In the genomic region with DNA sequence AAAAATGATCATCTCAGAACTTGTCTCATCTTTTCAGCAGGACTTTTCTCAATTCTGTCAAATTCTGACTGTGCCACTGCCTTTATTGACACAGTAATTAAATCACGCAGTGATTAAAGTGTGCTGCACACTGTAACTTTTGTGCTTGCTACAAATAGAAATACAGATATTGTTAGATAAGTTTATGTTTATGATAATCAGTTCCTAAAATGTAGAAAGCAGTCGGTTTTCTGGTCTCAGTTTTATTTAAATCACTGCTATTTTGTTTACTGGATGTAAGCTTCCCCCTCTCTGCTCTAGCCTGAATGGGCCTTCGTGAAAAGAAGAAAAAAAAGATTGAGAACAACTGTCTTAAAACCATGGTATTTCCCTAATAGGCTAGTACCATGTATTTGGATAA, we compare ENCODE assay signal across 1 cellular context.
TF ChIP-seq lines count a peak whose summit lies in the region.

No MANE protein-coding gene starts in this region.

TF ChIP-seq in liver, 16 proteins besides CTCF, POLR2A, EP300 and RAD21 (continued from another document):
- TF ChIP-seq, protein P1, sequence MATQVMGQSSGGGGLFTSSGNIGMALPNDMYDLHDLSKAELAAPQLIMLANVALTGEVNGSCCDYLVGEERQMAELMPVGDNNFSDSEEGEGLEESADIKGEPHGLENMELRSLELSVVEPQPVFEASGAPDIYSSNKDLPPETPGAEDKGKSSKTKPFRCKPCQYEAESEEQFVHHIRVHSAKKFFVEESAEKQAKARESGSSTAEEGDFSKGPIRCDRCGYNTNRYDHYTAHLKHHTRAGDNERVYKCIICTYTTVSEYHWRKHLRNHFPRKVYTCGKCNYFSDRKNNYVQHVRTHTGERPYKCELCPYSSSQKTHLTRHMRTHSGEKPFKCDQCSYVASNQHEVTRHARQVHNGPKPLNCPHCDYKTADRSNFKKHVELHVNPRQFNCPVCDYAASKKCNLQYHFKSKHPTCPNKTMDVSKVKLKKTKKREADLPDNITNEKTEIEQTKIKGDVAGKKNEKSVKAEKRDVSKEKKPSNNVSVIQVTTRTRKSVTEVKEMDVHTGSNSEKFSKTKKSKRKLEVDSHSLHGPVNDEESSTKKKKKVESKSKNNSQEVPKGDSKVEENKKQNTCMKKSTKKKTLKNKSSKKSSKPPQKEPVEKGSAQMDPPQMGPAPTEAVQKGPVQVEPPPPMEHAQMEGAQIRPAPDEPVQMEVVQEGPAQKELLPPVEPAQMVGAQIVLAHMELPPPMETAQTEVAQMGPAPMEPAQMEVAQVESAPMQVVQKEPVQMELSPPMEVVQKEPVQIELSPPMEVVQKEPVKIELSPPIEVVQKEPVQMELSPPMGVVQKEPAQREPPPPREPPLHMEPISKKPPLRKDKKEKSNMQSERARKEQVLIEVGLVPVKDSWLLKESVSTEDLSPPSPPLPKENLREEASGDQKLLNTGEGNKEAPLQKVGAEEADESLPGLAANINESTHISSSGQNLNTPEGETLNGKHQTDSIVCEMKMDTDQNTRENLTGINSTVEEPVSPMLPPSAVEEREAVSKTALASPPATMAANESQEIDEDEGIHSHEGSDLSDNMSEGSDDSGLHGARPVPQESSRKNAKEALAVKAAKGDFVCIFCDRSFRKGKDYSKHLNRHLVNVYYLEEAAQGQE (IDR thresholded peaks at IDR 0.05), result no peak
- TF ChIP-seq SP1 (IDR thresholded peaks at IDR 0.05) (no peak), FOXA1 (IDR thresholded peaks at IDR 0.05) (no peak), TAF1 (conservative IDR thresholded peaks at IDR 0.05) (no peak)
